ENCODE assay signal across 21 cellular contexts in genomic region chr13:50389726-50390125, GRCh38.
DNase-seq lines count a peak whose midpoint lies in the region; ATAC-seq and TF ChIP-seq lines count a peak whose summit lies in the region.
"Had no signal": no experiment of that assay in that cellular context is flagged by ENCODE, and none has a peak within 500 bp of the region (broad histone marks: within the 10 kb centered on the region; RNA-seq: fewer than 3 reads in every experiment).

No MANE protein-coding gene starts in this region.

- BruUV-seq in mammary epithelial cell (replicated peaks; lab: Mats Ljungman, UMichigan) = no TSS peak

- DNase-seq in NCI-H2227 (lab: John Stamatoyannopoulos, UW; ENCODE audit: unreplicated experiment) (peak; percentile 5), NCI-H2227 treated with DMSO at 0.1 percent for 48 hours (lab: John Stamatoyannopoulos, UW) (no peak), NCI-H510A (lab: John Stamatoyannopoulos, UW) (peak; percentile 37), endodermal cell (no peak), mammary epithelial cell (no peak), medulla oblongata (ENCODE audit: extremely low spot score) (no peak), NCI-H187 (lab: John Stamatoyannopoulos, UW) (no peak)
- DNase-seq: activated CD4-positive, alpha-beta T cell treated with anti-CD3 and anti-CD28 coated beads, Interleukin-2, amount 50 U/mL, for 48 hours; activated naive CD8-positive, alpha-beta T cell treated with anti-CD3 and anti-CD28 coated beads, Interleukin-2, amount 50 U/mL, for 24 hours; activated T-cell treated with anti-CD3 and anti-CD28 coated beads, Interleukin-2, amount 50 U/mL, for 4 hours; EL; left ventricle myocardium superior; MV-4-11; naive B cell; NK-92 treated with Interleukin-12 subunit alpha and Interleukin-12 subunit beta, amount 100 ng/mL, for 24 hours; stimulated activated CD4-positive, alpha-beta T cell treated with anti-CD3 and anti-CD28 coated beads, Interleukin-12 subunit alpha, Interleukin-12 subunit beta, amount 100 ng/mL, for 4 hours; trophoblast cell had no signal

- peaks cover 23% of the 10 kb centered on the region for H3K27me3 Mint-ChIP-seq in endodermal cell (ENCODE audit: insufficient read depth)
- H3K27me3 Mint-ChIP-seq: naive B cell; progenitor cell of endocrine pancreas; stimulated activated memory B cell treated with anti-CD40 and anti-IgM and Interleukin-4, amounts not matched to agents 10 μg/mL and 1 μg/mL and 100 μg/mL, for 72 hours had no signal

- peaks cover 37% of the 10 kb centered on the region for H3K4me1 Mint-ChIP-seq in endodermal cell

- no peak overlapping the region for H2AFZ ChIP-seq in mammary epithelial cell (ENCODE audit: low read depth, low read length)

- H3K27ac Mint-ChIP-seq in endodermal cell = peak overlapping the region; percentile 24
- H3K27ac Mint-ChIP-seq: activated naive CD8-positive, alpha-beta T cell treated with anti-CD3 and anti-CD28 coated beads, Interleukin-2, amount 50 U/mL, for 24 hours; naive B cell; stimulated activated memory B cell treated with anti-CD40 and anti-IgM and Interleukin-4, amounts not matched to agents 10 μg/mL and 1 μg/mL and 100 μg/mL, for 72 hours had no signal

- H3K4me2 ChIP-seq in mammary epithelial cell (ENCODE audit: insufficient read depth, low read depth, low read length) = no peak overlapping the region

- ATAC-seq in HG02798 (IDR thresholded peaks at IDR 0.05; ENCODE audit: poor library complexity, unreplicated experiment) = no peak
- ATAC-seq: activated naive CD8-positive, alpha-beta T cell treated with anti-CD3 and anti-CD28 coated beads, Interleukin-2, amount 50 U/mL, for 24 hours; activated T-cell treated with anti-CD3 and anti-CD28 coated beads, Interleukin-2, amount 50 U/mL, for 4 hours; left ventricle myocardium superior; stimulated activated memory B cell treated with anti-CD40 and anti-IgM and Interleukin-4, amounts not matched to agents 10 μg/mL and 1 μg/mL and 100 μg/mL, for 72 hours had no signal

- dilution Hi-C loops in mammary epithelial cell (cut with HindIII; ENCODE audit: low sequenced_read_pairs) = loop anchor here (25.0 kb wide), 1 partner anchor 398 kb away; no protein-coding TSS in a partner anchor

- H3K36me3 ChIP-seq in endodermal cell (ENCODE audit: control insufficient read depth, insufficient read depth, low read length) (no peaks in the 10 kb centered on the region), mammary epithelial cell (ENCODE audit: insufficient read depth, low read length) (no peaks in the 10 kb centered on the region)

- no peak overlapping the region for H3K4me3 Mint-ChIP-seq in endodermal cell
- H3K4me3 Mint-ChIP-seq: activated naive CD8-positive, alpha-beta T cell treated with anti-CD3 and anti-CD28 coated beads, Interleukin-2, amount 50 U/mL, for 24 hours; activated T-cell treated with anti-CD3 and anti-CD28 coated beads, Interleukin-2, amount 50 U/mL, for 4 hours; naive B cell; stimulated activated memory B cell treated with anti-CD40 and anti-IgM and Interleukin-4, amounts not matched to agents 10 μg/mL and 1 μg/mL and 100 μg/mL, for 72 hours had no signal

- no peak overlapping the region for H3K9ac ChIP-seq in endodermal cell (ENCODE audit: extremely low read depth, low read length, poor library complexity, severe bottlenecking)
- no peak overlapping the region for H3K9ac ChIP-seq in mammary epithelial cell (ENCODE audit: insufficient read depth, low read length)

- no peaks in the 10 kb centered on the region for H4K20me1 ChIP-seq in mammary epithelial cell (ENCODE audit: insufficient read depth, low read length)

- H3K27me3 ChIP-seq in endodermal cell (ENCODE audit: control insufficient read depth, insufficient read depth, low read length, poor library complexity, severe bottlenecking) = peaks cover 20% of the 10 kb centered on the region
- H3K27me3 ChIP-seq in mammary epithelial cell (ENCODE audit: insufficient read depth, low read length) = no peaks in the 10 kb centered on the region

- no peaks in the 10 kb centered on the region for H3K9me3 ChIP-seq in endodermal cell (ENCODE audit: control insufficient read depth, low read length)
- no peaks in the 10 kb centered on the region for H3K9me3 ChIP-seq in mammary epithelial cell (replicated peaks; ENCODE audit: insufficient read depth, low read length)

- TF ChIP-seq CTCF in endodermal cell (conservative IDR thresholded peaks at IDR 0.05) (no peak), mammary epithelial cell (conservative IDR thresholded peaks at IDR 0.05 in 1 of 2, IDR thresholded peaks at IDR 0.05 in 1 of 2; ENCODE audit: extremely low read depth in 1 of 2, insufficient read depth in 1 of 2, low read depth in 1 of 2, low read length in 2 of 2) (no peak)

- no peaks in the 10 kb centered on the region for H3K36me3 Mint-ChIP-seq in endodermal cell (ENCODE audit: low read depth)
- H3K36me3 Mint-ChIP-seq: naive B cell; stimulated activated memory B cell treated with anti-CD40 and anti-IgM and Interleukin-4, amounts not matched to agents 10 μg/mL and 1 μg/mL and 100 μg/mL, for 72 hours had no signal

- H3K9me3 Mint-ChIP-seq in endodermal cell = no peaks in the 10 kb centered on the region
- H3K9me3 Mint-ChIP-seq: activated naive CD8-positive, alpha-beta T cell treated with anti-CD3 and anti-CD28 coated beads, Interleukin-2, amount 50 U/mL, for 24 hours; activated T-cell treated with anti-CD3 and anti-CD28 coated beads, Interleukin-2, amount 50 U/mL, for 4 hours; naive B cell; stimulated activated memory B cell treated with anti-CD40 and anti-IgM and Interleukin-4, amounts not matched to agents 10 μg/mL and 1 μg/mL and 100 μg/mL, for 72 hours had no signal

- no peak overlapping the region for H3K4me3 ChIP-seq in endodermal cell (ENCODE audit: low read length)
- no peak overlapping the region for H3K4me3 ChIP-seq in mammary epithelial cell (replicated peaks in 1 of 3; ENCODE audit: insufficient read depth in 1 of 3, low read depth in 2 of 3, low read length in 3 of 3)

- 87 to 89% methylated on average over 4 of the region's 4 CpGs for WGBS in endodermal cell (ENCODE audit: insufficient coverage in 1 of 2, insufficient read length in 1 of 2), 2 experiments
- WGBS in mammary epithelial cell (ENCODE audit: low coverage, missing lambda C conversion rate) = 91% methylated on average over 4 of the region's 4 CpGs

- intact Hi-C loops in mammary epithelial cell (cut with micrococcal nuclease) = no loop called here

- no peak overlapping the region for H3K27ac ChIP-seq in endodermal cell (ENCODE audit: low read depth, low read length)
- H3K27ac ChIP-seq in mammary epithelial cell (ENCODE audit: insufficient read depth, low read depth, low read length) = no peak overlapping the region
- H3K27ac ChIP-seq: C4-2B had no signal

- in situ Hi-C loops in mammary epithelial cell (cut with MboI; ENCODE audit: low sequenced_read_pairs in 2 of 2) = no loop called here

- no peaks in the 10 kb centered on the region for H3K79me2 ChIP-seq in mammary epithelial cell (ENCODE audit: insufficient read depth, low read length)

- H3K4me1 ChIP-seq in endodermal cell (ENCODE audit: control insufficient read depth, insufficient read depth, low read length) (peaks cover 2% of the 10 kb centered on the region), mammary epithelial cell (ENCODE audit: insufficient read depth, low read length) (no peaks in the 10 kb centered on the region)

- CTCF ChIA-PET in mammary epithelial cell (lab: Charles Lee; ENCODE audit: low non-redundant PET) = no interaction called here

Comparison
In these comparisons a context has a peak if more than half of its experiments do, and no peak if none do; other contexts are left out.
1. DNase-seq: peak in NCI-H2227 (single experiment) and NCI-H510A (single experiment); none in NCI-H2227 treated with DMSO at 0.1 percent for 48 hours (single experiment), endodermal cell (single experiment), mammary epithelial cell (single experiment), medulla oblongata (single experiment) and NCI-H187 (0 of 2).